23 cellular contexts compared by ENCODE assay signal in genomic region chr4:15657366-15657765, GRCh38. TPM values are rescaled to one million over a fixed set of nuclear protein-coding genes. Genes with fewer than 3 reads are reported as not detected.
DNase-seq lines count a peak whose midpoint lies in the region; ATAC-seq and TF ChIP-seq lines count a peak whose summit lies in the region.
"Had no signal": no experiment of that assay in that cellular context is flagged by ENCODE, and none has a peak within 500 bp of the region (broad histone marks: within the 10 kb centered on the region; RNA-seq: fewer than 3 reads in every experiment).

No MANE protein-coding gene starts in this region.

- no peak overlapping the region for H2AK9ac ChIP-seq in IMR-90 (replicated peaks; ENCODE audit: low read depth, low read length, poor library complexity)

- H4K91ac ChIP-seq in IMR-90 (ENCODE audit: insufficient read depth, low read depth, low read length) = no peak overlapping the region

- H3K36me3 ChIP-seq in A673 (ENCODE audit: insufficient read depth, low read length, poor library complexity, severe bottlenecking) = no peaks in the 10 kb centered on the region
- no peaks in the 10 kb centered on the region for H3K36me3 ChIP-seq in IMR-90 (ENCODE audit: control insufficient read depth, insufficient read depth, low read length)
- H3K36me3 ChIP-seq in gastroesophageal sphincter = no peaks in the 10 kb centered on the region
- H3K36me3 ChIP-seq: lower lobe of right lung, stomach, upper lobe of right lung had no signal

- H3K4me1 ChIP-seq in A673 (ENCODE audit: insufficient read depth, low read length, poor library complexity, severe bottlenecking) (peaks cover 29% of the 10 kb centered on the region), IMR-90 (ENCODE audit: control insufficient read depth, insufficient read depth, low read length) (peaks cover 17% of the 10 kb centered on the region), gastroesophageal sphincter (peaks cover 0 to 43% (median 0%) of the 10 kb centered on the region in 3 donors)

- CTCF ChIA-PET in A673 (lab: Charles Lee) (no interaction called here), IMR-90 (lab: Yijun Ruan, JAX) (interaction anchor here (1.6 kb wide), 1 partner anchor 23 kb away, joined by 3 read pairs; no protein-coding TSS in a partner anchor)

- in situ Hi-C loops in IMR-90 (cut with MboI; ENCODE audit: low sequenced_read_pairs) = no loop called here

- TF ChIP-seq RAD21 in IMR-90 (IDR thresholded peaks at IDR 0.05; ENCODE audit: low read length) = no peak

- H2BK5ac ChIP-seq in IMR-90 (ENCODE audit: low read depth, low read length, poor library complexity, severe bottlenecking) = peak overlapping the region; percentile 48

- no peak overlapping the region for H2BK15ac ChIP-seq in IMR-90 (ENCODE audit: low read depth, low read length)

- H3K9me3 ChIP-seq in A673 (ENCODE audit: low read depth, low read length, poor library complexity, severe bottlenecking) (no peaks in the 10 kb centered on the region), IMR-90 (ENCODE audit: control insufficient read depth, insufficient read depth, low read length) (no peaks in the 10 kb centered on the region), gastroesophageal sphincter (no peaks in the 10 kb centered on the region)
- H3K9me3 ChIP-seq: A549, lower lobe of right lung, stomach, upper lobe of right lung had no signal

- no peak for TF ChIP-seq EP300 in gastroesophageal sphincter (IDR thresholded peaks at IDR 0.05)

- H4K8ac ChIP-seq in IMR-90 (ENCODE audit: low read depth in 2 of 2, low read length in 2 of 2) = no peak overlapping the region

- H3K4me3 Mint-ChIP-seq in brain (peak overlapping the region; percentile 22 to 88 (median 46)), natural killer cell (peak overlapping the region; percentile 61)
- H3K4me3 Mint-ChIP-seq: activated CD8-positive, alpha-beta T cell treated with anti-CD3 and anti-CD28 coated beads for 36 hours; H9 had no signal

- DNase-seq in A673 (ENCODE audit: low spot score) (no peak), IMR-90 (no peak), natural killer cell (no peak), H4 (ENCODE audit: low spot score) (no peak), 8988T (no peak)
- DNase-seq: activated CD4-positive, CD25-positive, alpha-beta regulatory T cell treated with anti-CD3 and anti-CD28 coated beads, Interleukin-2, amount 50 U/mL, for 72 hours; activated CD8-positive, alpha-beta T cell treated with anti-CD3 and anti-CD28 coated beads for 36 hours; activated naive CD4-positive, alpha-beta T cell treated with Interleukin-2 at 50 U/mL for 16 hours; activated T-cell treated with anti-CD3 and anti-CD28 coated beads for 4 hours; C1 segment of cervical spinal cord; H9; lower lobe of right lung; NCI-H1436 treated with DMSO at 0.1 percent for 48 hours; NCI-H510A treated with DMSO at 0.1 percent for 48 hours; nucleus accumbens; retina; stomach; upper lobe of right lung had no signal

- H3K18ac ChIP-seq in IMR-90 (ENCODE audit: low read depth, low read length) = no peak overlapping the region

- H3K36me3 Mint-ChIP-seq in brain (no peaks in the 10 kb centered on the region), natural killer cell (no peaks in the 10 kb centered on the region)

- H3K27me3 Mint-ChIP-seq in brain (peaks cover 4% of the 10 kb centered on the region), natural killer cell (ENCODE audit: low read depth in 2 of 2) (no peaks in the 10 kb centered on the region)
- H3K27me3 Mint-ChIP-seq: activated CD8-positive, alpha-beta T cell treated with anti-CD3 and anti-CD28 coated beads for 36 hours had no signal

- H4K5ac ChIP-seq in IMR-90 (ENCODE audit: low read depth, low read length) = no peak overlapping the region

- no peak for ATAC-seq in IMR-90 (ENCODE audit: low read depth)
- ATAC-seq in natural killer cell = no peak
- no peak for ATAC-seq in GM19467 (IDR thresholded peaks at IDR 0.05; ENCODE audit: unreplicated experiment)
- no peak for ATAC-seq in gastroesophageal sphincter
- ATAC-seq: A549; activated CD8-positive, alpha-beta T cell treated with anti-CD3 and anti-CD28 coated beads for 36 hours; lower lobe of right lung; upper lobe of right lung had no signal

- no peak overlapping the region for H2AK5ac ChIP-seq in IMR-90 (ENCODE audit: low read depth, low read length)

- no peaks in the 10 kb centered on the region for H3K27me3 ChIP-seq in A673 (replicated peaks; ENCODE audit: insufficient read depth, low read depth, low read length, poor library complexity)
- no peaks in the 10 kb centered on the region for H3K27me3 ChIP-seq in IMR-90 (ENCODE audit: control insufficient read depth, insufficient read depth, low read length)
- H3K27me3 ChIP-seq in gastroesophageal sphincter = no peaks in the 10 kb centered on the region
- H3K27me3 ChIP-seq: stomach, upper lobe of right lung had no signal

- dilution Hi-C loops in IMR-90 (cut with HindIII; ENCODE audit: low sequenced_read_pairs, unreplicated experiment) = no loop called here

- peaks cover 40% of the 10 kb centered on the region for H3K4me1 Mint-ChIP-seq in brain
- H3K4me1 Mint-ChIP-seq in natural killer cell = peaks cover 23 to 27% of the 10 kb centered on the region in 2 donors

- H3K56ac ChIP-seq in IMR-90 (ENCODE audit: extremely low read depth, insufficient read depth, low read length) = no peak overlapping the region

- BruUV-seq in A673 (replicated peaks; lab: Mats Ljungman, UMichigan) (no TSS peak), IMR-90 (replicated peaks; lab: Mats Ljungman, UMichigan) (no TSS peak)

- H3K9ac ChIP-seq in IMR-90 (ENCODE audit: low read depth, low read length) = no peak overlapping the region

- peaks cover 7% of the 10 kb centered on the region; the same call in 1 of the 2 replicates for H4K20me1 ChIP-seq in IMR-90 (ENCODE audit: insufficient read depth, low read length)

- no peak overlapping the region; the same call in 1 of the 2 replicates for H3K23ac ChIP-seq in IMR-90 (ENCODE audit: low read depth, low read length)

- peaks cover 7 to 24% of the 10 kb centered on the region in 2 experiments; a peak in 3 of 4 replicates for H3K79me1 ChIP-seq in IMR-90 (ENCODE audit: low read depth in 1 of 2, low read length in 2 of 2)

- H3K4me3 ChIP-seq in A673 (ENCODE audit: low read depth, low read length, poor library complexity, severe bottlenecking) (no peak overlapping the region), IMR-90 (ENCODE audit: insufficient read depth, low read depth, low read length) (no peak overlapping the region), gastroesophageal sphincter (no peak overlapping the region)
- H3K4me3 ChIP-seq: A549, SK-N-MC, upper lobe of right lung had no signal

- H3K27ac ChIP-seq in A673 (ENCODE audit: low read depth, low read length, poor library complexity, severe bottlenecking) (peak overlapping the region; percentile 3), IMR-90 (ENCODE audit: insufficient read depth, low read length) (no peak overlapping the region), gastroesophageal sphincter (no peak overlapping the region)
- H3K27ac ChIP-seq: lower lobe of right lung, upper lobe of right lung had no signal

- no peak overlapping the region for H3K14ac ChIP-seq in IMR-90 (replicated peaks; ENCODE audit: low read depth, low read length)

- no peak overlapping the region for H2BK20ac ChIP-seq in IMR-90 (ENCODE audit: low read depth, low read length)

- H3K4ac ChIP-seq in IMR-90 (ENCODE audit: low read depth, low read length) = no peak overlapping the region

- H3K27ac Mint-ChIP-seq in brain = peak overlapping the region in 4 of 5 experiments; percentile 31 to 100 (median 52)
- H3K27ac Mint-ChIP-seq in natural killer cell = peak overlapping the region in 1 of 2 donors; percentile 94
- H3K27ac Mint-ChIP-seq: activated CD8-positive, alpha-beta T cell treated with anti-CD3 and anti-CD28 coated beads for 36 hours; H9 had no signal

- H2BK120ac ChIP-seq in IMR-90 (ENCODE audit: low read depth, low read length) = no peak overlapping the region

- H3K9me3 Mint-ChIP-seq in brain (no peaks in the 10 kb centered on the region), natural killer cell (no peaks in the 10 kb centered on the region)
- H3K9me3 Mint-ChIP-seq: activated CD8-positive, alpha-beta T cell treated with anti-CD3 and anti-CD28 coated beads for 36 hours; H9 had no signal

- TF ChIP-seq POLR2A in IMR-90 (IDR thresholded peaks at IDR 0.05; ENCODE audit: low read depth, low read length) (no peak), gastroesophageal sphincter (IDR thresholded peaks at IDR 0.05) (no peak)

- H3K4me2 ChIP-seq in IMR-90 (ENCODE audit: low read depth, low read length) = peak overlapping the region; percentile 45
- H3K4me2 ChIP-seq: A549 had no signal

- H2AFZ ChIP-seq in IMR-90 (replicated peaks; ENCODE audit: low read length, poor library complexity) = no peak overlapping the region

- no peaks in the 10 kb centered on the region for H3K9me1 ChIP-seq in IMR-90 (ENCODE audit: insufficient read depth, low read length)

- POLR2A ChIA-PET in A673 (lab: Charles Lee; ENCODE audit: low non-redundant PET) (interaction anchor here (0.6 kb wide), 1 partner anchor 327 kb away, joined by 4 read pairs; no protein-coding TSS in a partner anchor), IMR-90 (lab: Charles Lee; ENCODE audit: unreplicated experiment) (no interaction called here)

- TF ChIP-seq CTCF in A673 (conservative IDR thresholded peaks at IDR 0.05; ENCODE audit: low read depth, low read length) (no peak), IMR-90 (conservative IDR thresholded peaks at IDR 0.05; ENCODE audit: low read depth, low read length) (no peak), brain (conservative IDR thresholded peaks at IDR 0.05) (no peak), natural killer cell (IDR thresholded peaks at IDR 0.05) (no peak), gastroesophageal sphincter (IDR thresholded peaks at IDR 0.05) (no peak)

- intact Hi-C loops in A673 (cut with micrococcal nuclease; ENCODE audit: unreplicated experiment) (no loop called here), IMR-90 (cut with micrococcal nuclease) (no loop called here), natural killer cell (cut with micrococcal nuclease) (loop anchor here (10.0 kb wide), 1 partner anchor 183 kb away; no protein-coding TSS in a partner anchor)

RNA-seq across cellular contexts. Expression of gene FBXL5, which starts 2.2 kb away (rescaled TPM):
- total RNA-seq in A673 (2021) (59.7 and 60.1 TPM in 2 replicates), IMR-90 (2012; rRNA removed) (62.6 and 91.9 TPM in 2 replicates), natural killer cell (100 to 1,000 TPM in 1 of 3 donors, 10 to 100 TPM in 2; 80.2 to 111 (median 92.8) TPM), gastroesophageal sphincter (100 to 1,000 TPM in 3 of 4 donors, 10 to 100 TPM in 1; 95.9 to 191 (median 159) TPM)
- polyA plus RNA-seq in IMR-90 (2012; rRNA removed) (18.6 and 20.3 TPM in 2 replicates), brain (ENCODE audit: insufficient read depth, low read depth, low replicate concordance) (101 TPM)
- polyA plus RNA-seq in IMR-90 (2012; cell fraction: cytosol; rRNA removed) = 4.1 and 4.9 TPM in 2 replicates
- 2.4 and 21.9 TPM in 2 replicates for polyA plus RNA-seq in IMR-90 (2012; cell fraction: nucleus; rRNA removed; ENCODE audit: low replicate concordance)
- 67.4 and 78.1 TPM in 2 replicates for total RNA-seq in H4 (2014; rRNA removed; shearing (Covaris generic))

RNA-seq across cellular contexts. Expression of gene FAM200B, which starts 24.3 kb away (rescaled TPM):
- 27.4 and 29.0 TPM in 2 replicates for total RNA-seq in A673 (2021)
- total RNA-seq in IMR-90 (2012; rRNA removed) = 16.7 and 20.6 TPM in 2 replicates
- 17.3 and 18.5 TPM in 2 replicates for polyA plus RNA-seq in IMR-90 (2012; rRNA removed)
- polyA plus RNA-seq in IMR-90 (2012; cell fraction: cytosol; rRNA removed) = 14.6 and 28.6 TPM in 2 replicates
- polyA plus RNA-seq in IMR-90 (2012; cell fraction: nucleus; rRNA removed; ENCODE audit: low replicate concordance) = 5.2 and 23.8 TPM in 2 replicates
- polyA plus RNA-seq in brain (ENCODE audit: insufficient read depth, low read depth, low replicate concordance) = 120 TPM
- total RNA-seq in natural killer cell = 10 to 100 TPM; 14.3 to 15.6 (median 14.5) TPM
- 10 to 100 TPM; 54.1 to 97.4 (median 72.7) TPM for total RNA-seq in gastroesophageal sphincter
- 88.1 and 143 TPM in 2 replicates for total RNA-seq in H4 (2014; rRNA removed; shearing (Covaris generic))

RNA-seq across cellular contexts. Expression of gene BST1, which starts 45.5 kb away (rescaled TPM):
- total RNA-seq in A673 (2021) (2.1 and 2.4 TPM in 2 replicates), IMR-90 (2012; rRNA removed) (5.3 and 6.6 TPM in 2 replicates), natural killer cell (1 to 10 TPM; 1.8 to 6.4 (median 2.2) TPM), gastroesophageal sphincter (1 to 10 TPM in 3 of 4 donors, under 1 TPM in 1; 0.62 to 9.3 (median 3.3) TPM)
- polyA plus RNA-seq in IMR-90 (2012; rRNA removed) (11.1 and 11.9 TPM in 2 replicates), brain (ENCODE audit: insufficient read depth, low read depth, low replicate concordance) (1.7 TPM)
- 10.6 and 10.7 TPM in 2 replicates for polyA plus RNA-seq in IMR-90 (2012; cell fraction: cytosol; rRNA removed)
- 2.2 and 4.7 TPM in 2 replicates for polyA plus RNA-seq in IMR-90 (2012; cell fraction: nucleus; rRNA removed; ENCODE audit: low replicate concordance)
- 0.56 TPM in 1 of 2 replicates, not detected in the other for total RNA-seq in H4 (2014; rRNA removed; shearing (Covaris generic))
- total RNA-seq: H9 had no signal
